In the genomic region with DNA sequence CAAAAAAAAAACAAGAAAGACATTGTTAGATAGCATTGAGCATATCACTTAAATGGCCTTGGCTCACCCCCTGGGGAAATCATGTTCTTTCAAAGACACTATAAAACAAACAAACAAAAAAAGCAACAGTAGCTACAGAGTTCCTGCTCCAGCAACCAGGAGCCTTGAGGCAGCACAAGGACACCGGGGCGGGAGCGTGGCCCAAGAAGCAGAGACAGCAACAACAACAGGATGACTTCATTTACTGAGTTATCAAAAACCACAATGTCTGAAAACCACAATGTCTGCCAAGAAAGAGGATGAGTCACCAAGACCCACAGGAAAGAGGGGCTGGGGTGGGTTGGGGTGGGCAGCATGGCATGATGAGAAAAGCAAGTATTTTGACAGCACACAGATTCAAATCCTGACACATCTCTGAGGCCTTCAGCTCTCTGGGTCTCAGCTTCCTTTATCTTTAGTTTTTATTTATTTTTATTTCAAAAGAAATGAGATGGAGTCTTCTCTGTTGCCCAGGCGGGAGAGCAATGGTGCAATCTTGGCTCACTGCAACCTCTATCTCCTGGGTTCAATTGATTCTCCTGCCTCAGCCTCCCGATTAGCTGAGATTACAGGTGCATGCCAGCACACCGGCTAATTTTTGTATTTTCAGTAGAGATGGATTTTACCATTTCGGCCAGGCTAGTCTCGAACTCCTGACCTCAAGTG, we compare ENCODE assay signal across 8 cellular contexts. TPM values are rescaled to one million over a fixed set of nuclear protein-coding genes. Genes with fewer than 3 reads are reported as not detected.
DNase-seq lines count a peak whose midpoint lies in the region; ATAC-seq and TF ChIP-seq lines count a peak whose summit lies in the region.

No MANE protein-coding gene starts in this region.

- CTCF ChIA-PET in AG04449 (lab: Yijun Ruan, JAX), result interaction anchor here (0.7 to 1.3 kb wide), 5 partner anchors 14 to 103 kb away, joined by 3 to 4 read pairs (median 3); no protein-coding TSS in a partner anchor

- no peak overlapping the region for H3K4me3 ChIP-seq in AG04449 (ENCODE audit: low read depth, low read length)

- no peak for TF ChIP-seq CTCF in AG04449 (IDR thresholded peaks at IDR 0.05; ENCODE audit: insufficient read depth, low read length, missing control alignments)

- intact Hi-C loops in sciatic nerve (cut with DNase I), result no loop called here

- DNase-seq in AG04449 (ENCODE audit: low read depth, low spot score), result peak; percentile 75
- peak; percentile 54 for DNase-seq in LoVo (ENCODE audit: low spot score)
- DNase-seq in activated CD4-positive, alpha-beta T cell treated with anti-CD3 and anti-CD28 coated beads for 24 hours (ENCODE audit: low read depth in 2 of 2), result peak; percentile 32 to 37
- DNase-seq in effector CD4-positive, alpha-beta T cell, result peak; percentile 58
- no peak for DNase-seq in sciatic nerve (ENCODE audit: low spot score)
- DNase-seq in NCI-H2196 (lab: John Stamatoyannopoulos, UW; ENCODE audit: unreplicated experiment), result no peak
- no peak for DNase-seq in globus pallidus (ENCODE audit: low spot score)

- ATAC-seq in sciatic nerve (peak; percentile 85), GM19328 (IDR thresholded peaks at IDR 0.05; ENCODE audit: unreplicated experiment) (no peak)

- POLR2A ChIA-PET in AG04449 (lab: Yijun Ruan, JAX), result no interaction called here

RNA-seq across cellular contexts. Expression of a gene that starts 19.3 kb away (rescaled TPM):
- total RNA-seq in sciatic nerve, result 107 TPM

Comparison
In these comparisons a context has a peak if more than half of its experiments do, and no peak if none do; other contexts are left out.
1. DNase-seq: peak in AG04449 (single experiment), LoVo (single experiment), activated CD4-positive, alpha-beta T cell treated with anti-CD3 and anti-CD28 coated beads for 24 hours (2 of 2) and effector CD4-positive, alpha-beta T cell (single experiment); none in sciatic nerve (single experiment), NCI-H2196 (single experiment) and globus pallidus (single experiment).